In the genomic region with DNA sequence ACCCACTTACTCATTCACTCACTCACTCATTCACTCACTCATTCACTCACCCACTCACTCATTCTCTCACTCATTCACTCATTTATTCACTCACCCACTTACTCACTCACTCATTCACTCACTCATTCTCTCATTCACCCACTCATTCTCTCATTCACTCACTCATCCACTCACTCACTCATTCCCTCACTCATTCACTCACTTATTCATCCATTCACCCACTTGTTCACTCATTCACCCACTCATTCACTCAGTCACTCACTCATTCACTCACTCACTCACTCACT, we compare ENCODE assay signal across 10 cellular contexts. TPM values are rescaled to one million over a fixed set of nuclear protein-coding genes. Genes with fewer than 3 reads are reported as not detected.
"Had no signal": no experiment of that assay in that cellular context is flagged by ENCODE, and none has a peak within 500 bp of the region (broad histone marks: within the 10 kb centered on the region; RNA-seq: fewer than 3 reads in every experiment).

No MANE protein-coding gene starts in this region.

- H3K9ac ChIP-seq: GM23248, KMS-11 had no signal

- H2AFZ ChIP-seq: GM23248 had no signal

- DNase-seq: GM23248, GOT3, Karpas-422, KBM-7 had no signal

- H3K4me3 ChIP-seq: GM23248, HAP-1 had no signal

- H3K36me3 ChIP-seq: HAP-1 had no signal

- H3K9me3 ChIP-seq: HAP-1 had no signal

- H3K4me2 ChIP-seq: KMS-11 had no signal

- H3K27ac ChIP-seq: GM23248, KMS-11 had no signal

RNA-seq across cellular contexts. Expression of gene CPSF4L, which starts 7.6 kb away (rescaled TPM):
- total RNA-seq: GM23248, H4, H7, HT-29 had no signal
- polyA plus RNA-seq: GM23248, IgD-negative memory B cell had no signal
